25 cellular contexts compared by ENCODE assay signal in the genomic region with DNA sequence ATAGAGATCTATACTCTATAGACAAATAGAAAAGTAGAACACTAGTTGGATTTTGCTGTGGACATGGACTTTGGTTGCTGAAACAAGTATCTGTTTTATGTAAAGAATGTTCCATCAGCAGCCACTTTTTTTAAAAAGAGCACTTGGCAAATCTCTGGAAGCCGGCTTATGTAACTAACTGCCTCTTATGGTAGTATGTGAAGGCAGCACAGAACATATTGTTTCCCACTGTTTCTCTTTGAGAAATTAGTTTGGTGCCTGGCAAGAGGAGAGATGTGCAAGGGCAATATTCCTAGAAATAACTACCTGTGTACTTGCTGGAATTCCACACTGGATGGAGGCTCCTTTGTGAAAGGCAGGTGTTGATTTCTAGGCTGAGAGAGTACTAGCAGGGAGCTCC.
DNase-seq lines count a peak whose midpoint lies in the region; ATAC-seq, FAIRE-seq and TF ChIP-seq lines count a peak whose summit lies in the region.
"Had no signal": no experiment of that assay in that cellular context is flagged by ENCODE, and none has a peak within 500 bp of the region (broad histone marks: within the 10 kb centered on the region; RNA-seq: fewer than 3 reads in every experiment).

No MANE protein-coding gene starts in this region.

- no peaks in the 10 kb centered on the region for H3K9me3 ChIP-seq in HepG2 (ENCODE audit: low read length)
- no peaks in the 10 kb centered on the region for H3K9me3 ChIP-seq in right lobe of liver
- H3K9me3 ChIP-seq in left lung, result no peaks in the 10 kb centered on the region
- H3K9me3 ChIP-seq: pancreas, thyroid gland had no signal

- H3K9ac ChIP-seq in HepG2 (ENCODE audit: insufficient read depth, low read depth, low read length), result no peak overlapping the region

- no peak for FAIRE-seq in HepG2 (lab: Jason Lieb, UNC)
- FAIRE-seq: H1, K562, pancreas had no signal

- no peak overlapping the region for H3K4me3 ChIP-seq in HepG2 (replicated peaks in 1 of 3; ENCODE audit: insufficient read depth in 1 of 3, low read depth in 2 of 3, low read length in 3 of 3)
- H3K4me3 ChIP-seq in right lobe of liver, result no peak overlapping the region
- H3K4me3 ChIP-seq in left lung, result no peak overlapping the region
- H3K4me3 ChIP-seq: K562, pancreas, thyroid gland had no signal

- POLR2A ChIA-PET in HepG2 (lab: Yijun Ruan, JAX), result no interaction called here

- no peak for ATAC-seq in HepG2
- no peak for ATAC-seq in right lobe of liver
- ATAC-seq in left lung, result peak; percentile 22
- ATAC-seq in HG02870 (IDR thresholded peaks at IDR 0.05; ENCODE audit: unreplicated experiment), result no peak
- ATAC-seq: K562; left cardiac atrium; naive thymus-derived CD8-positive, alpha-beta T cell; pancreas; sciatic nerve had no signal

- no peak for TF ChIP-seq CTCF in HepG2 (CRISPR knock-in tag; IDR thresholded peaks at IDR 0.05)
- TF ChIP-seq CTCF in right lobe of liver (IDR thresholded peaks at IDR 0.05), result no peak
- no peak for TF ChIP-seq CTCF in left lung (IDR thresholded peaks at IDR 0.05)

- no peaks in the 10 kb centered on the region for H3K79me2 ChIP-seq in HepG2 (ENCODE audit: insufficient read depth, low read length)

- no peaks in the 10 kb centered on the region; a peak in 1 of 5 replicates for H3K27me3 ChIP-seq in HepG2 (ENCODE audit: control insufficient read depth in 1 of 2, insufficient read depth in 2 of 2, low read length in 2 of 2)
- no peaks in the 10 kb centered on the region for H3K27me3 ChIP-seq in right lobe of liver
- H3K27me3 ChIP-seq in left lung, result no peaks in the 10 kb centered on the region
- H3K27me3 ChIP-seq: pancreas, thyroid gland had no signal

- DNase-seq in HepG2 (ENCODE audit: low spot score) (peak; percentile 3), right lobe of liver (no peak), cerebellar cortex (ENCODE audit: low spot score) (peak; percentile 50), left lung (no peak), NCI-H2029 treated with DMSO at 0.1 percent for 48 hours (lab: John Stamatoyannopoulos, UW) (no peak), NCI-H446 (lab: John Stamatoyannopoulos, UW) (no peak), COR-L47 (lab: John Stamatoyannopoulos, UW) (no peak)
- DNase-seq: amygdala; DMS153; erythroblast; left cardiac atrium; mesendoderm; naive thymus-derived CD8-positive, alpha-beta T cell; NCI-H748 treated with DMSO at 0.1 percent for 48 hours; OCI-M1; pancreas; Right ventricle myocardium superior; stimulated activated CD4-positive, alpha-beta T cell treated with anti-CD3 and anti-CD28 coated beads, Interleukin-1b, Interleukin-23, amount 100 ng/mL, for 48 hours; stimulated activated naive CD4-positive, alpha-beta T cell; thyroid gland; WERI-Rb-1 had no signal

- WGBS in HepG2 (ENCODE audit: low lambda C conversion rate), result 5% methylated on average over 1 of the region's 1 CpG
- 64% methylated on average over 1 of the region's 1 CpG for WGBS in right lobe of liver (ENCODE audit: insufficient coverage, low coverage, low lambda C conversion rate, missing lambda C conversion rate)

- intact Hi-C loops in HepG2 (cut with micrococcal nuclease; ENCODE audit: unreplicated experiment) (no loop called here), right lobe of liver (cut with DNase I) (no loop called here), left lung (cut with DNase I) (no loop called here)

- H3K4me1 ChIP-seq in HepG2 (ENCODE audit: insufficient read depth, low read length), result peaks cover 7% of the 10 kb centered on the region; the same call in 1 of the 2 replicates
- no peaks in the 10 kb centered on the region for H3K4me1 ChIP-seq in right lobe of liver
- H3K4me1 ChIP-seq in left lung, result no peaks in the 10 kb centered on the region
- H3K4me1 ChIP-seq: pancreas, thyroid gland had no signal

- H3K36me3 ChIP-seq in HepG2 (replicated peaks in 1 of 2; ENCODE audit: control insufficient read depth in 1 of 2, insufficient read depth in 2 of 2, low read length in 2 of 2) (no peaks in the 10 kb centered on the region), right lobe of liver (no peaks in the 10 kb centered on the region), left lung (no peaks in the 10 kb centered on the region)
- H3K36me3 ChIP-seq: pancreas, thyroid gland, WERI-Rb-1 had no signal

- no peak overlapping the region for H3K4me2 ChIP-seq in HepG2 (ENCODE audit: low read depth, low read length)

- BruUV-seq in HepG2 (replicated peaks; lab: Mats Ljungman, UMichigan), result no TSS peak

- TF ChIP-seq RAD21 in HepG2 (CRISPR knock-in tag; IDR thresholded peaks at IDR 0.05), result no peak

- TF ChIP-seq POLR2A in HepG2 (IDR thresholded peaks at IDR 0.05; ENCODE audit: insufficient read depth in 1 of 2, low read depth in 2 of 2, low read length in 2 of 2) (no peak), right lobe of liver (IDR thresholded peaks at IDR 0.05) (no peak)

- no peak for TF ChIP-seq EP300 in HepG2 (IDR thresholded peaks at IDR 0.05; ENCODE audit: low read depth in 2 of 2, low read length in 2 of 2)
- TF ChIP-seq EP300 in HepG2 (CRISPR knock-in tag; IDR thresholded peaks at IDR 0.05; ENCODE audit: borderline replicate concordance), result no peak

- no peak overlapping the region for H2AFZ ChIP-seq in HepG2 (ENCODE audit: low read length)

- in situ Hi-C loops in HepG2 (cut with HindIII; ENCODE audit: extremely low pct_ligation_motif_present, low pct_unique_long_range_greater_than_20kb), result no loop called here

- H3K27ac ChIP-seq in HepG2 (ENCODE audit: extremely low read length, insufficient read depth, low read length), result no peak overlapping the region
- no peak overlapping the region for H3K27ac ChIP-seq in right lobe of liver
- H3K27ac ChIP-seq in left lung, result no peak overlapping the region
- H3K27ac ChIP-seq: pancreas, thyroid gland, WERI-Rb-1 had no signal

- CTCF ChIA-PET in HepG2 (lab: Yijun Ruan, JAX; ENCODE audit: low intra/inter-chr PET ratio, low total read pairs), result no interaction called here

- no peaks in the 10 kb centered on the region for H4K20me1 ChIP-seq in HepG2 (ENCODE audit: insufficient read depth, low read length)

TF ChIP-seq in HepG2, 621 proteins besides CTCF, POLR2A, EP300 and RAD21 (continues in another document):
- no peak for TF ChIP-seq CEBPG (CRISPR knock-in tag; IDR thresholded peaks at IDR 0.05)
- TF ChIP-seq ATAD3A (CRISPR knock-in tag; IDR thresholded peaks at IDR 0.05), result no peak
- no peak for TF ChIP-seq CENPX (CRISPR knock-in tag; IDR thresholded peaks at IDR 0.05)
- TF ChIP-seq, protein P1, sequence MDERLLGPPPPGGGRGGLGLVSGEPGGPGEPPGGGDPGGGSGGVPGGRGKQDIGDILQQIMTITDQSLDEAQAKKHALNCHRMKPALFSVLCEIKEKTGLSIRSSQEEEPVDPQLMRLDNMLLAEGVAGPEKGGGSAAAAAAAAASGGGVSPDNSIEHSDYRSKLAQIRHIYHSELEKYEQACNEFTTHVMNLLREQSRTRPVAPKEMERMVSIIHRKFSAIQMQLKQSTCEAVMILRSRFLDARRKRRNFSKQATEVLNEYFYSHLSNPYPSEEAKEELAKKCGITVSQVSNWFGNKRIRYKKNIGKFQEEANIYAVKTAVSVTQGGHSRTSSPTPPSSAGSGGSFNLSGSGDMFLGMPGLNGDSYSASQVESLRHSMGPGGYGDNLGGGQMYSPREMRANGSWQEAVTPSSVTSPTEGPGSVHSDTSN (CRISPR knock-in tag; IDR thresholded peaks at IDR 0.05), result no peak
- no peak for TF ChIP-seq ZNF569 (CRISPR knock-in tag; IDR thresholded peaks at IDR 0.05; ENCODE audit: borderline replicate concordance)
- TF ChIP-seq TCF7 (IDR thresholded peaks at IDR 0.05; ENCODE audit: low read depth), result no peak
- no peak for TF ChIP-seq SKI (IDR thresholded peaks at IDR 0.05; ENCODE audit: partially characterized antibody)
- no peak for TF ChIP-seq TMF1 (CRISPR knock-in tag; IDR thresholded peaks at IDR 0.05; ENCODE audit: low read depth)
- no peak for TF ChIP-seq ZNF564 (CRISPR knock-in tag; IDR thresholded peaks at IDR 0.05)
- TF ChIP-seq, protein P2, sequence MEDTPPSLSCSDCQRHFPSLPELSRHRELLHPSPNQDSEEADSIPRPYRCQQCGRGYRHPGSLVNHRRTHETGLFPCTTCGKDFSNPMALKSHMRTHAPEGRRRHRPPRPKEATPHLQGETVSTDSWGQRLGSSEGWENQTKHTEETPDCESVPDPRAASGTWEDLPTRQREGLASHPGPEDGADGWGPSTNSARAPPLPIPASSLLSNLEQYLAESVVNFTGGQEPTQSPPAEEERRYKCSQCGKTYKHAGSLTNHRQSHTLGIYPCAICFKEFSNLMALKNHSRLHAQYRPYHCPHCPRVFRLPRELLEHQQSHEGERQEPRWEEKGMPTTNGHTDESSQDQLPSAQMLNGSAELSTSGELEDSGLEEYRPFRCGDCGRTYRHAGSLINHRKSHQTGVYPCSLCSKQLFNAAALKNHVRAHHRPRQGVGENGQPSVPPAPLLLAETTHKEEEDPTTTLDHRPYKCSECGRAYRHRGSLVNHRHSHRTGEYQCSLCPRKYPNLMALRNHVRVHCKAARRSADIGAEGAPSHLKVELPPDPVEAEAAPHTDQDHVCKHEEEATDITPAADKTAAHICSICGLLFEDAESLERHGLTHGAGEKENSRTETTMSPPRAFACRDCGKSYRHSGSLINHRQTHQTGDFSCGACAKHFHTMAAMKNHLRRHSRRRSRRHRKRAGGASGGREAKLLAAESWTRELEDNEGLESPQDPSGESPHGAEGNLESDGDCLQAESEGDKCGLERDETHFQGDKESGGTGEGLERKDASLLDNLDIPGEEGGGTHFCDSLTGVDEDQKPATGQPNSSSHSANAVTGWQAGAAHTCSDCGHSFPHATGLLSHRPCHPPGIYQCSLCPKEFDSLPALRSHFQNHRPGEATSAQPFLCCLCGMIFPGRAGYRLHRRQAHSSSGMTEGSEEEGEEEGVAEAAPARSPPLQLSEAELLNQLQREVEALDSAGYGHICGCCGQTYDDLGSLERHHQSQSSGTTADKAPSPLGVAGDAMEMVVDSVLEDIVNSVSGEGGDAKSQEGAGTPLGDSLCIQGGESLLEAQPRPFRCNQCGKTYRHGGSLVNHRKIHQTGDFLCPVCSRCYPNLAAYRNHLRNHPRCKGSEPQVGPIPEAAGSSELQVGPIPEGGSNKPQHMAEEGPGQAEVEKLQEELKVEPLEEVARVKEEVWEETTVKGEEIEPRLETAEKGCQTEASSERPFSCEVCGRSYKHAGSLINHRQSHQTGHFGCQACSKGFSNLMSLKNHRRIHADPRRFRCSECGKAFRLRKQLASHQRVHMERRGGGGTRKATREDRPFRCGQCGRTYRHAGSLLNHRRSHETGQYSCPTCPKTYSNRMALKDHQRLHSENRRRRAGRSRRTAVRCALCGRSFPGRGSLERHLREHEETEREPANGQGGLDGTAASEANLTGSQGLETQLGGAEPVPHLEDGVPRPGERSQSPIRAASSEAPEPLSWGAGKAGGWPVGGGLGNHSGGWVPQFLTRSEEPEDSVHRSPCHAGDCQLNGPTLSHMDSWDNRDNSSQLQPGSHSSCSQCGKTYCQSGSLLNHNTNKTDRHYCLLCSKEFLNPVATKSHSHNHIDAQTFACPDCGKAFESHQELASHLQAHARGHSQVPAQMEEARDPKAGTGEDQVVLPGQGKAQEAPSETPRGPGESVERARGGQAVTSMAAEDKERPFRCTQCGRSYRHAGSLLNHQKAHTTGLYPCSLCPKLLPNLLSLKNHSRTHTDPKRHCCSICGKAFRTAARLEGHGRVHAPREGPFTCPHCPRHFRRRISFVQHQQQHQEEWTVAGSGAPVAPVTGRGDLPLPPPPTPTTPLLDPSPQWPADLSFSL (CRISPR knock-in tag; IDR thresholded peaks at IDR 0.05), result no peak
- no peak for TF ChIP-seq RELA (CRISPR knock-in tag; IDR thresholded peaks at IDR 0.05)

Comparison
In these comparisons a context has a peak if more than half of its experiments do, and no peak if none do; other contexts are left out.
1. DNase-seq: peak in HepG2 (single experiment) and cerebellar cortex (single experiment); none in right lobe of liver (0 of 3), left lung (0 of 2), NCI-H2029 treated with DMSO at 0.1 percent for 48 hours (single experiment), NCI-H446 (0 of 2) and COR-L47 (single experiment).